Comparison of ENCODE assay signal across 1 cellular context in genomic region chr12:68344126-68344525, GRCh38.
TF ChIP-seq lines count a peak whose summit lies in the region.

No MANE protein-coding gene starts in this region.

TF ChIP-seq in HepG2, 621 proteins besides CTCF, POLR2A, EP300 and RAD21 (continued from another document and continues in another):
- TF ChIP-seq, protein P1, sequence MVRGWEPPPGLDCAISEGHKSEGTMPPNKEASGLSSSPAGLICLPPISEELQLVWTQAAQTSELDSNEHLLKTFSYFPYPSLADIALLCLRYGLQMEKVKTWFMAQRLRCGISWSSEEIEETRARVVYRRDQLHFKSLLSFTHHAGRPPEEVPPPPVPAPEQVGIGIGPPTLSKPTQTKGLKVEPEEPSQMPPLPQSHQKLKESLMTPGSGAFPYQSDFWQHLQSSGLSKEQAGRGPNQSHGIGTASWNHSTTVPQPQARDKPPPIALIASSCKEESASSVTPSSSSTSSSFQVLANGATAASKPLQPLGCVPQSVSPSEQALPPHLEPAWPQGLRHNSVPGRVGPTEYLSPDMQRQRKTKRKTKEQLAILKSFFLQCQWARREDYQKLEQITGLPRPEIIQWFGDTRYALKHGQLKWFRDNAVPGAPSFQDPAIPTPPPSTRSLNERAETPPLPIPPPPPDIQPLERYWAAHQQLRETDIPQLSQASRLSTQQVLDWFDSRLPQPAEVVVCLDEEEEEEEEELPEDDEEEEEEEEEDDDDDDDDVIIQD (CRISPR knock-in tag; IDR thresholded peaks at IDR 0.05; ENCODE audit: low read depth), result no peak
- TF ChIP-seq ZFY (CRISPR knock-in tag; IDR thresholded peaks at IDR 0.05) (no peak), CBFB (CRISPR knock-in tag; IDR thresholded peaks at IDR 0.05) (no peak), HMGXB3 (CRISPR knock-in tag; IDR thresholded peaks at IDR 0.05; ENCODE audit: borderline replicate concordance) (no peak), KLF16 (CRISPR knock-in tag; IDR thresholded peaks at IDR 0.05) (peak in 1 of 2 experiments; percentile 53; a peak in 1 of 4 replicates), RBM22 (optimal IDR thresholded peaks at IDR 0.05; ENCODE audit: low read length) (no peak), ATF7 (IDR thresholded peaks at IDR 0.05) (no peak), ATF7 (CRISPR knock-in tag; IDR thresholded peaks at IDR 0.05) (no peak), ZNF556 (CRISPR knock-in tag; IDR thresholded peaks at IDR 0.05; ENCODE audit: borderline replicate concordance) (no peak), SRY (CRISPR knock-in tag; IDR thresholded peaks at IDR 0.05) (no peak), RARG (CRISPR knock-in tag; IDR thresholded peaks at IDR 0.05; ENCODE audit: low read depth) (no peak), HOXA7 (CRISPR knock-in tag; IDR thresholded peaks at IDR 0.05) (no peak), AHR (CRISPR knock-in tag; IDR thresholded peaks at IDR 0.05) (no peak), HOXA5 (CRISPR knock-in tag; IDR thresholded peaks at IDR 0.05) (no peak), CHD4 (IDR thresholded peaks at IDR 0.05; ENCODE audit: borderline replicate concordance, low read length) (no peak), RFX3 (CRISPR knock-in tag; IDR thresholded peaks at IDR 0.05) (no peak), ZBTB4 (CRISPR knock-in tag; IDR thresholded peaks at IDR 0.05; ENCODE audit: borderline replicate concordance) (no peak), SMYD3 (CRISPR knock-in tag; IDR thresholded peaks at IDR 0.05) (no peak), AGO2 (optimal IDR thresholded peaks at IDR 0.05; ENCODE audit: low read depth, low read length) (no peak), GTF2F1 (IDR thresholded peaks at IDR 0.05; ENCODE audit: low read length) (no peak), MIXL1 (CRISPR knock-in tag; IDR thresholded peaks at IDR 0.05) (peak; percentile 59; the same call in 1 of the 2 replicates), SMAD1 (CRISPR knock-in tag; IDR thresholded peaks at IDR 0.05; ENCODE audit: borderline replicate concordance, low read depth) (no peak), NCOA2 (CRISPR knock-in tag; IDR thresholded peaks at IDR 0.05) (peak; percentile 80), MLLT10 (CRISPR knock-in tag; IDR thresholded peaks at IDR 0.05) (no peak), CENPX (CRISPR knock-in tag; IDR thresholded peaks at IDR 0.05) (no peak), ZSCAN9 (CRISPR knock-in tag; IDR thresholded peaks at IDR 0.05; ENCODE audit: borderline replicate concordance) (peak; percentile 56; the same call in 1 of the 2 replicates), ZNF546 (CRISPR knock-in tag; conservative IDR thresholded peaks at IDR 0.05) (no peak), PRPF4 (IDR thresholded peaks at IDR 0.05; ENCODE audit: low read depth, low read length, poor library complexity, severe bottlenecking) (no peak), ZNF572 (CRISPR knock-in tag; IDR thresholded peaks at IDR 0.05) (no peak), MTF1 (CRISPR knock-in tag; IDR thresholded peaks at IDR 0.05) (no peak), ZNF44 (CRISPR knock-in tag; IDR thresholded peaks at IDR 0.05) (no peak), RFX1 (IDR thresholded peaks at IDR 0.05) (no peak), ZNF703 (CRISPR knock-in tag; IDR thresholded peaks at IDR 0.05; ENCODE audit: borderline replicate concordance) (no peak), PAF1 (CRISPR knock-in tag; IDR thresholded peaks at IDR 0.05) (no peak), IRF2 (CRISPR knock-in tag; IDR thresholded peaks at IDR 0.05) (peak; percentile 70; the same call in 1 of the 2 replicates), SP1 (IDR thresholded peaks at IDR 0.05) (no peak), SP1 (CRISPR knock-in tag; IDR thresholded peaks at IDR 0.05) (no peak), CENPBD1 (CRISPR knock-in tag; IDR thresholded peaks at IDR 0.05; ENCODE audit: borderline replicate concordance, low read depth) (no peak), ZNF205 (CRISPR knock-in tag; IDR thresholded peaks at IDR 0.05) (peak; percentile 100), ZBTB42 (CRISPR knock-in tag; IDR thresholded peaks at IDR 0.05) (no peak)
- TF ChIP-seq, protein P2, sequence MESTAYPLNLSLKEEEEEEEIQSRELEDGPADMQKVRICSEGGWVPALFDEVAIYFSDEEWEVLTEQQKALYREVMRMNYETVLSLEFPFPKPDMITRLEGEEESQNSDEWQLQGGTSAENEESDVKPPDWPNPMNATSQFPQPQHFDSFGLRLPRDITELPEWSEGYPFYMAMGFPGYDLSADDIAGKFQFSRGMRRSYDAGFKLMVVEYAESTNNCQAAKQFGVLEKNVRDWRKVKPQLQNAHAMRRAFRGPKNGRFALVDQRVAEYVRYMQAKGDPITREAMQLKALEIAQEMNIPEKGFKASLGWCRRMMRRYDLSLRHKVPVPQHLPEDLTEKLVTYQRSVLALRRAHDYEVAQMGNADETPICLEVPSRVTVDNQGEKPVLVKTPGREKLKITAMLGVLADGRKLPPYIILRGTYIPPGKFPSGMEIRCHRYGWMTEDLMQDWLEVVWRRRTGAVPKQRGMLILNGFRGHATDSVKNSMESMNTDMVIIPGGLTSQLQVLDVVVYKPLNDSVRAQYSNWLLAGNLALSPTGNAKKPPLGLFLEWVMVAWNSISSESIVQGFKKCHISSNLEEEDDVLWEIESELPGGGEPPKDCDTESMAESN (CRISPR knock-in tag; conservative IDR thresholded peaks at IDR 0.05), result no peak
- TF ChIP-seq, protein P3, sequence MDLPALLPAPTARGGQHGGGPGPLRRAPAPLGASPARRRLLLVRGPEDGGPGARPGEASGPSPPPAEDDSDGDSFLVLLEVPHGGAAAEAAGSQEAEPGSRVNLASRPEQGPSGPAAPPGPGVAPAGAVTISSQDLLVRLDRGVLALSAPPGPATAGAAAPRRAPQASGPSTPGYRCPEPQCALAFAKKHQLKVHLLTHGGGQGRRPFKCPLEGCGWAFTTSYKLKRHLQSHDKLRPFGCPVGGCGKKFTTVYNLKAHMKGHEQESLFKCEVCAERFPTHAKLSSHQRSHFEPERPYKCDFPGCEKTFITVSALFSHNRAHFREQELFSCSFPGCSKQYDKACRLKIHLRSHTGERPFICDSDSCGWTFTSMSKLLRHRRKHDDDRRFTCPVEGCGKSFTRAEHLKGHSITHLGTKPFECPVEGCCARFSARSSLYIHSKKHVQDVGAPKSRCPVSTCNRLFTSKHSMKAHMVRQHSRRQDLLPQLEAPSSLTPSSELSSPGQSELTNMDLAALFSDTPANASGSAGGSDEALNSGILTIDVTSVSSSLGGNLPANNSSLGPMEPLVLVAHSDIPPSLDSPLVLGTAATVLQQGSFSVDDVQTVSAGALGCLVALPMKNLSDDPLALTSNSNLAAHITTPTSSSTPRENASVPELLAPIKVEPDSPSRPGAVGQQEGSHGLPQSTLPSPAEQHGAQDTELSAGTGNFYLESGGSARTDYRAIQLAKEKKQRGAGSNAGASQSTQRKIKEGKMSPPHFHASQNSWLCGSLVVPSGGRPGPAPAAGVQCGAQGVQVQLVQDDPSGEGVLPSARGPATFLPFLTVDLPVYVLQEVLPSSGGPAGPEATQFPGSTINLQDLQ (CRISPR knock-in tag; IDR thresholded peaks at IDR 0.05), result no peak
- TF ChIP-seq, protein P4, sequence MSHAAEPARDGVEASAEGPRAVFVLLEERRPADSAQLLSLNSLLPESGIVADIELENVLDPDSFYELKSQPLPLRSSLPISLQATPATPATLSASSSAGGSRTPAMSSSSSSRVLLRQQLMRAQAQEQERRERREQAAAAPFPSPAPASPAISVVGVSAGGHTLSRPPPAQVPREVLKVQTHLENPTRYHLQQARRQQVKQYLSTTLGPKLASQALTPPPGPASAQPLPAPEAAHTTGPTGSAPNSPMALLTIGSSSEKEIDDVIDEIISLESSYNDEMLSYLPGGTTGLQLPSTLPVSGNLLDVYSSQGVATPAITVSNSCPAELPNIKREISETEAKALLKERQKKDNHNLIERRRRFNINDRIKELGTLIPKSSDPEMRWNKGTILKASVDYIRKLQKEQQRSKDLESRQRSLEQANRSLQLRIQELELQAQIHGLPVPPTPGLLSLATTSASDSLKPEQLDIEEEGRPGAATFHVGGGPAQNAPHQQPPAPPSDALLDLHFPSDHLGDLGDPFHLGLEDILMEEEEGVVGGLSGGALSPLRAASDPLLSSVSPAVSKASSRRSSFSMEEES (CRISPR knock-in tag; IDR thresholded peaks at IDR 0.05), result no peak
- TF ChIP-seq, protein P5, sequence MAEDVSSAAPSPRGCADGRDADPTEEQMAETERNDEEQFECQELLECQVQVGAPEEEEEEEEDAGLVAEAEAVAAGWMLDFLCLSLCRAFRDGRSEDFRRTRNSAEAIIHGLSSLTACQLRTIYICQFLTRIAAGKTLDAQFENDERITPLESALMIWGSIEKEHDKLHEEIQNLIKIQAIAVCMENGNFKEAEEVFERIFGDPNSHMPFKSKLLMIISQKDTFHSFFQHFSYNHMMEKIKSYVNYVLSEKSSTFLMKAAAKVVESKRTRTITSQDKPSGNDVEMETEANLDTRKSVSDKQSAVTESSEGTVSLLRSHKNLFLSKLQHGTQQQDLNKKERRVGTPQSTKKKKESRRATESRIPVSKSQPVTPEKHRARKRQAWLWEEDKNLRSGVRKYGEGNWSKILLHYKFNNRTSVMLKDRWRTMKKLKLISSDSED (CRISPR knock-in tag; IDR thresholded peaks at IDR 0.05), result no peak
- TF ChIP-seq, protein P6, sequence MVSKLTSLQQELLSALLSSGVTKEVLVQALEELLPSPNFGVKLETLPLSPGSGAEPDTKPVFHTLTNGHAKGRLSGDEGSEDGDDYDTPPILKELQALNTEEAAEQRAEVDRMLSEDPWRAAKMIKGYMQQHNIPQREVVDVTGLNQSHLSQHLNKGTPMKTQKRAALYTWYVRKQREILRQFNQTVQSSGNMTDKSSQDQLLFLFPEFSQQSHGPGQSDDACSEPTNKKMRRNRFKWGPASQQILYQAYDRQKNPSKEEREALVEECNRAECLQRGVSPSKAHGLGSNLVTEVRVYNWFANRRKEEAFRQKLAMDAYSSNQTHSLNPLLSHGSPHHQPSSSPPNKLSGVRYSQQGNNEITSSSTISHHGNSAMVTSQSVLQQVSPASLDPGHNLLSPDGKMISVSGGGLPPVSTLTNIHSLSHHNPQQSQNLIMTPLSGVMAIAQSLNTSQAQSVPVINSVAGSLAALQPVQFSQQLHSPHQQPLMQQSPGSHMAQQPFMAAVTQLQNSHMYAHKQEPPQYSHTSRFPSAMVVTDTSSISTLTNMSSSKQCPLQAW (CRISPR knock-in tag; IDR thresholded peaks at IDR 0.05), result no peak
- TF ChIP-seq, protein P7, sequence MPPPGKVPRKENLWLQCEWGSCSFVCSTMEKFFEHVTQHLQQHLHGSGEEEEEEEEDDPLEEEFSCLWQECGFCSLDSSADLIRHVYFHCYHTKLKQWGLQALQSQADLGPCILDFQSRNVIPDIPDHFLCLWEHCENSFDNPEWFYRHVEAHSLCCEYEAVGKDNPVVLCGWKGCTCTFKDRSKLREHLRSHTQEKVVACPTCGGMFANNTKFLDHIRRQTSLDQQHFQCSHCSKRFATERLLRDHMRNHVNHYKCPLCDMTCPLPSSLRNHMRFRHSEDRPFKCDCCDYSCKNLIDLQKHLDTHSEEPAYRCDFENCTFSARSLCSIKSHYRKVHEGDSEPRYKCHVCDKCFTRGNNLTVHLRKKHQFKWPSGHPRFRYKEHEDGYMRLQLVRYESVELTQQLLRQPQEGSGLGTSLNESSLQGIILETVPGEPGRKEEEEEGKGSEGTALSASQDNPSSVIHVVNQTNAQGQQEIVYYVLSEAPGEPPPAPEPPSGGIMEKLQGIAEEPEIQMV (CRISPR knock-in tag; IDR thresholded peaks at IDR 0.05; ENCODE audit: low read depth), result no peak
